ENCODE assay signal across 1 cellular context in genomic region chr9:89445135-89445797, GRCh38.
TF ChIP-seq lines count a peak whose summit lies in the region.

No MANE protein-coding gene starts in this region.

TF ChIP-seq in WTC11, 78 proteins besides CTCF, POLR2A, EP300 and RAD21 (continued from another document):
- TF ChIP-seq, protein P1, sequence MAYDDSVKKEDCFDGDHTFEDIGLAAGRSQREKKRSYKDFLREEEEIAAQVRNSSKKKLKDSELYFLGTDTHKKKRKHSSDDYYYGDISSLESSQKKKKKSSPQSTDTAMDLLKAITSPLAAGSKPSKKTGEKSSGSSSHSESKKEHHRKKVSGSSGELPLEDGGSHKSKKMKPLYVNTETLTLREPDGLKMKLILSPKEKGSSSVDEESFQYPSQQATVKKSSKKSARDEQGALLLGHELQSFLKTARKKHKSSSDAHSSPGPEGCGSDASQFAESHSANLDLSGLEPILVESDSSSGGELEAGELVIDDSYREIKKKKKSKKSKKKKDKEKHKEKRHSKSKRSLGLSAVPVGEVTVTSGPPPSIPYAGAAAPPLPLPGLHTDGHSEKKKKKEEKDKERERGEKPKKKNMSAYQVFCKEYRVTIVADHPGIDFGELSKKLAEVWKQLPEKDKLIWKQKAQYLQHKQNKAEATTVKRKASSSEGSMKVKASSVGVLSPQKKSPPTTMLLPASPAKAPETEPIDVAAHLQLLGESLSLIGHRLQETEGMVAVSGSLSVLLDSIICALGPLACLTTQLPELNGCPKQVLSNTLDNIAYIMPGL (CRISPR knock-in tag; IDR thresholded peaks at IDR 0.05): no peak
- TF ChIP-seq NR3C1 (CRISPR knock-in tag; conservative IDR thresholded peaks at IDR 0.05; ENCODE audit: low read depth): no peak
- TF ChIP-seq, protein P2, sequence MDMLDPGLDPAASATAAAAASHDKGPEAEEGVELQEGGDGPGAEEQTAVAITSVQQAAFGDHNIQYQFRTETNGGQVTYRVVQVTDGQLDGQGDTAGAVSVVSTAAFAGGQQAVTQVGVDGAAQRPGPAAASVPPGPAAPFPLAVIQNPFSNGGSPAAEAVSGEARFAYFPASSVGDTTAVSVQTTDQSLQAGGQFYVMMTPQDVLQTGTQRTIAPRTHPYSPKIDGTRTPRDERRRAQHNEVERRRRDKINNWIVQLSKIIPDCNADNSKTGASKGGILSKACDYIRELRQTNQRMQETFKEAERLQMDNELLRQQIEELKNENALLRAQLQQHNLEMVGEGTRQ (CRISPR knock-in tag; IDR thresholded peaks at IDR 0.05): no peak
